ENCODE assay signal across 19 cellular contexts in genomic region chr6:167966540-167966905, GRCh38. TPM values are rescaled to one million over a fixed set of nuclear protein-coding genes. Genes with fewer than 3 reads are reported as not detected.
"Had no signal": no experiment of that assay in that cellular context is flagged by ENCODE, and none has a peak within 500 bp of the region (broad histone marks: within the 10 kb centered on the region; RNA-seq: fewer than 3 reads in every experiment).

No MANE protein-coding gene starts in this region.

- H3K9me3 ChIP-seq: ascending aorta, esophagus squamous epithelium, testis had no signal

- H3K27me3 ChIP-seq: ascending aorta, esophagus squamous epithelium, testis had no signal

- ATAC-seq: natural killer cell treated with Interleukin-12 subunit alpha and Interleukin-12 subunit beta and Interleukin-15 and Interleukin-18, amount 100 ng/mL, for 72 hours had no signal

- H3K9ac ChIP-seq: parathyroid adenoma had no signal

- H3K4me3 ChIP-seq: ascending aorta, esophagus squamous epithelium, testis had no signal

- H3K27ac ChIP-seq: ascending aorta, parathyroid adenoma had no signal

- H3K4me1 ChIP-seq: ascending aorta, esophagus squamous epithelium, parathyroid adenoma had no signal

- H2AFZ ChIP-seq: parathyroid adenoma had no signal

- DNase-seq: activated CD4-positive, CD25-positive, alpha-beta regulatory T cell treated with anti-CD3 and anti-CD28 coated beads, Interleukin-2, amount 50 U/mL, for 72 hours; activated CD8-positive, alpha-beta memory T cell treated with anti-CD3 and anti-CD28 coated beads for 24 hours; activated CD8-positive, alpha-beta memory T cell treated with anti-CD3 and anti-CD28 coated beads, Interleukin-2, amount 50 U/mL, for 48 hours; activated effector memory CD4-positive, alpha-beta T cell treated with anti-CD3 and anti-CD28 coated beads, Interleukin-2, amount 50 U/mL, for 16 hours; activated naive CD4-positive, alpha-beta T cell treated with anti-CD3 and anti-CD28 coated beads, Interleukin-2, amount 50 U/mL, for 16 hours; activated T-cell treated with anti-CD3 and anti-CD28 coated beads, Interleukin-2, amount 50 U/mL, for 48 hours; effector memory CD4-positive, alpha-beta T cell; esophagus squamous epithelium; hypothalamus; islet precursor cell; left colon had no signal

RNA-seq across cellular contexts. Expression of gene KIF25, which starts 30.9 kb away (rescaled TPM):
- total RNA-seq: ascending aorta; bronchial epithelial cell; natural killer cell treated with Interleukin-12 subunit alpha and Interleukin-12 subunit beta and Interleukin-15 and Interleukin-18, amount 100 ng/mL, for 72 hours; skeletal muscle tissue; T-helper 1 cell treated with Interleukin-12 subunit alpha and Interleukin-12 subunit beta and Interleukin-4 antibody, amounts not matched to agents 30 ng/mL and 1 ng/mL, for 36 hours; urinary bladder had no signal
